In genomic region chr19:10395436-10395835, GRCh38 we compare ENCODE assay signal across 1 cellular context.
TF ChIP-seq lines count a peak whose summit lies in the region.

No MANE protein-coding gene starts in this region.

TF ChIP-seq in HepG2, 621 proteins besides CTCF, POLR2A, EP300 and RAD21:
- TF ChIP-seq, protein P1, sequence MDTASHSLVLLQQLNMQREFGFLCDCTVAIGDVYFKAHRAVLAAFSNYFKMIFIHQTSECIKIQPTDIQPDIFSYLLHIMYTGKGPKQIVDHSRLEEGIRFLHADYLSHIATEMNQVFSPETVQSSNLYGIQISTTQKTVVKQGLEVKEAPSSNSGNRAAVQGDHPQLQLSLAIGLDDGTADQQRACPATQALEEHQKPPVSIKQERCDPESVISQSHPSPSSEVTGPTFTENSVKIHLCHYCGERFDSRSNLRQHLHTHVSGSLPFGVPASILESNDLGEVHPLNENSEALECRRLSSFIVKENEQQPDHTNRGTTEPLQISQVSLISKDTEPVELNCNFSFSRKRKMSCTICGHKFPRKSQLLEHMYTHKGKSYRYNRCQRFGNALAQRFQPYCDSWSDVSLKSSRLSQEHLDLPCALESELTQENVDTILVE (CRISPR knock-in tag; IDR thresholded peaks at IDR 0.05) = no peak
- peak; percentile 40; the same call in 1 of the 2 replicates for TF ChIP-seq RBFOX2 (IDR thresholded peaks at IDR 0.05; ENCODE audit: low read depth, low read length)
TF ChIP-seq in HepG2: peak in this region for 1.
